Comparison of ENCODE assay signal across 17 cellular contexts in genomic region chr22:44380716-44381500, GRCh38.
DNase-seq lines count a peak whose midpoint lies in the region; ATAC-seq and TF ChIP-seq lines count a peak whose summit lies in the region.
"Had no signal": no experiment of that assay in that cellular context is flagged by ENCODE, and none has a peak within 500 bp of the region (broad histone marks: within the 10 kb centered on the region; RNA-seq: fewer than 3 reads in every experiment).

No MANE protein-coding gene starts in this region.

- ATAC-seq in esophagus mucosa (no peak), HG03139 (IDR thresholded peaks at IDR 0.05; ENCODE audit: unreplicated experiment) (no peak)

- peaks cover 17% of the 10 kb centered on the region for H3K27me3 Mint-ChIP-seq in nephron (ENCODE audit: low read depth)

- H3K9ac ChIP-seq in GM23248, result no peak overlapping the region
- H3K9ac ChIP-seq: KMS-11 had no signal

- H3K4me3 Mint-ChIP-seq in nephron, result no peak overlapping the region
- H3K4me3 Mint-ChIP-seq: activated CD4-positive, alpha-beta memory T cell treated with anti-CD3 and anti-CD28 coated beads, Interleukin-2, amount 10 ng/mL, durations not matched to agents 7 days and 5 days; central memory CD8-positive, alpha-beta T cell; naive B cell had no signal

- H3K27ac Mint-ChIP-seq in nephron, result peak overlapping the region in 2 of 3 experiments; percentile 73 to 79
- H3K27ac Mint-ChIP-seq: activated CD4-positive, alpha-beta memory T cell treated with anti-CD3 and anti-CD28 coated beads, Interleukin-2, amount 10 ng/mL, durations not matched to agents 7 days and 5 days; naive B cell had no signal

- H3K27ac ChIP-seq in GM23248, result no peak overlapping the region
- H3K27ac ChIP-seq: adrenal gland, KMS-11 had no signal

- in situ Hi-C loops in GM23248 (cut with MboI), result no loop called here

- H3K9me2 ChIP-seq in GM23248 (ENCODE audit: insufficient read depth), result no peaks in the 10 kb centered on the region

- H3K4me1 ChIP-seq in GM23248 (ENCODE audit: insufficient read depth), result no peaks in the 10 kb centered on the region

- peaks cover 32% of the 10 kb centered on the region for H3K4me1 Mint-ChIP-seq in nephron
- H3K4me1 Mint-ChIP-seq: activated CD4-positive, alpha-beta memory T cell treated with anti-CD3 and anti-CD28 coated beads, Interleukin-2, amount 10 ng/mL, durations not matched to agents 7 days and 5 days; central memory CD8-positive, alpha-beta T cell; naive B cell had no signal

- H4K20me1 ChIP-seq in GM23248 (ENCODE audit: insufficient read depth), result no peaks in the 10 kb centered on the region

- H3K9me3 ChIP-seq in GM23248 (ENCODE audit: low read depth), result no peaks in the 10 kb centered on the region
- H3K9me3 ChIP-seq: adrenal gland had no signal

- H3F3A ChIP-seq in GM23248 (ENCODE audit: insufficient read depth), result no peaks in the 10 kb centered on the region

- H3K36me3 Mint-ChIP-seq in nephron (ENCODE audit: low read depth), result no peaks in the 10 kb centered on the region

- peaks cover 13% of the 10 kb centered on the region for H3K9me3 Mint-ChIP-seq in nephron
- H3K9me3 Mint-ChIP-seq: activated CD4-positive, alpha-beta memory T cell treated with anti-CD3 and anti-CD28 coated beads, Interleukin-2, amount 10 ng/mL, durations not matched to agents 7 days and 5 days had no signal

- no peak overlapping the region for H3K4me3 ChIP-seq in GM23248
- H3K4me3 ChIP-seq: adrenal gland had no signal

- no peak overlapping the region for H2AFZ ChIP-seq in GM23248

- H3K79me2 ChIP-seq in GM23248 (ENCODE audit: insufficient read depth), result no peaks in the 10 kb centered on the region

- H3K27me3 ChIP-seq in GM23248 (replicated peaks; ENCODE audit: insufficient read depth), result peaks cover 21% of the 10 kb centered on the region
- H3K27me3 ChIP-seq: adrenal gland had no signal

- no peak for TF ChIP-seq CTCF in nephron (IDR thresholded peaks at IDR 0.05; ENCODE audit: unreplicated experiment in 3 of 3)

- H3K4me2 ChIP-seq in GM23248 (ENCODE audit: unreplicated experiment), result no peak overlapping the region
- H3K4me2 ChIP-seq: KMS-11 had no signal

- H3K36me3 ChIP-seq in GM23248 (ENCODE audit: low read depth), result no peaks in the 10 kb centered on the region
- H3K36me3 ChIP-seq: adrenal gland had no signal

- WGBS in GM23248 (ENCODE audit: low coverage in 1 of 2, low lambda C conversion rate in 2 of 2, missing lambda C conversion rate in 2 of 2), 2 experiments, result 4% methylated on average over 15 of the region's 15 CpGs

- peak; percentile 21 for DNase-seq in Ammon's horn (ENCODE audit: low spot score)
- DNase-seq in GM23248, result peak; percentile 40
- peak; percentile 72 to 81 for DNase-seq in SHP77 (lab: John Stamatoyannopoulos, UW)
- DNase-seq in glomerular visceral epithelial cell (ENCODE audit: extremely low spot score), result no peak
- DNase-seq: activated CD4-positive, alpha-beta memory T cell treated with anti-CD3 and anti-CD28 coated beads, Interleukin-2, amount 10 ng/mL, durations not matched to agents 7 days and 5 days; adrenal gland; AML-193; H7; naive B cell; NCI-H1105 treated with DMSO at 0.1 percent for 48 hours; NCI-H774; SW 1271 had no signal
